1 cellular context compared by ENCODE assay signal in genomic region chr12:60257063-60257462, GRCh38.
TF ChIP-seq lines count a peak whose summit lies in the region.

No MANE protein-coding gene starts in this region.

TF ChIP-seq in H1, 55 proteins besides CTCF, POLR2A, EP300 and RAD21 (continued from another document):
- TF ChIP-seq KDM4A (IDR thresholded peaks at IDR 0.05; ENCODE audit: low read depth, low read length, severe bottlenecking) = no peak
- no peak for TF ChIP-seq EZH2 (IDR thresholded peaks at IDR 0.05; ENCODE audit: low read depth, low read length, severe bottlenecking)
TF ChIP-seq in H1: peak in this region for 0.
